17 cellular contexts compared by ENCODE assay signal in the genomic region with DNA sequence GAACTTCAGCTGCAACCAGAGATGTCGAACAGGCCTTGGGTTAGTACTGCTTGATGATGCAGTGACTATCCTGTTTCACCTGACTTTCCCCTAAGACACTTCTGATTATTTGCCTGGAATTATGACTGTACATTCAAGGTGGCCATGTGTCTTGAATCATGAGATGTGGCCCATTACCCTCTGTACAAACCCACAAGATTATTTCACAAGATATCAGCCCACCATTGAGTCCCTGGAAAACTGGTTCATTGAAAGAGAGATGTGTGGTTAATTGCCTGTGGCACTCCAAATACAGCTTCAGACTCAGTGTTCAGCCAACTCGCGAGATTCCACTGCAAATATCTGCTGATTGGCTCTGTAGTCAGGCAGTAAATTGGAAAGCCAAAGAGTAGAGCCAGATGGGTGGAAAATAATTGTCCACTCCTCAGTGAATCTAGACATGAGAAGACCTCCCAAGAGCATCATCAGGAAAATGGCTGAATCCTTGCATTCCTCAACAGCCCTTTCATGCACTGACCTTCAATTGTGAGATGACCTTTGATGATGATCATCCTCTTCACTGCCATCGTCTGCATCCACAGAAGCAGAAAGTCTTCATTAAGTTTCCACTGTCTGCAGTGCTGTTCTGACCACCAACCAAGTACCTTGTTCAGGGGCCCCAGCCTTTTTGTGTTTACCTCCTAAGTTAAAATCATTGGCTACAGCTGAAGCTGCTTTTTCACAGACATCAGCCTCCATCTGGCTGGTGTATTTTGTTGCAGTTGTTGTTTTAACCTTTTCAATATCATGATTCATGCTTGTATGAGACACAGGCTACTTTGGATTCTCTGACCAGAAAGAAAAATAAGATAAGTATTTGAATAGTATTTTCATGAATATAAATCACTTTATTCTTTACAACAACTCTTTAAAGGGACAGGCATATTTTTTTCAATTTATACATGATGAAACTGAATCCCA.
DNase-seq lines count a peak whose midpoint lies in the region; ATAC-seq and TF ChIP-seq lines count a peak whose summit lies in the region.
"Had no signal": no experiment of that assay in that cellular context is flagged by ENCODE, and none has a peak within 500 bp of the region (broad histone marks: within the 10 kb centered on the region; RNA-seq: fewer than 3 reads in every experiment).

No MANE protein-coding gene starts in this region.

- H3K36me3 ChIP-seq in fibroblast of lung (ENCODE audit: control insufficient read depth, insufficient read depth, low read length), result no peaks in the 10 kb centered on the region
- H3K36me3 ChIP-seq: heart left ventricle had no signal

- H3K4me3 ChIP-seq in fibroblast of lung (replicated peaks in 1 of 4; ENCODE audit: control extremely low read depth in 1 of 4, insufficient read depth in 1 of 4, low read depth in 3 of 4, low read length in 4 of 4) (no peak overlapping the region), skeletal muscle cell (ENCODE audit: low read depth, low read length) (no peak overlapping the region)
- H3K4me3 ChIP-seq: heart left ventricle had no signal

- H2AFZ ChIP-seq in fibroblast of lung (ENCODE audit: low read length), result no peak overlapping the region

- no peak for TF ChIP-seq POLR2A in GM18505 (IDR thresholded peaks at IDR 0.05; ENCODE audit: borderline replicate concordance, extremely low read depth, insufficient read depth, insufficient read length)

- H3K36me3 Mint-ChIP-seq in WTC11, result no peaks in the 10 kb centered on the region
- H3K36me3 Mint-ChIP-seq: CD4-positive, alpha-beta memory T cell had no signal

- no peak overlapping the region for H3K27ac ChIP-seq in fibroblast of lung (ENCODE audit: insufficient read depth, low read length)
- H3K27ac ChIP-seq: heart left ventricle, HL-60 had no signal

- no peak overlapping the region for H3K4me2 ChIP-seq in fibroblast of lung (ENCODE audit: extremely low read depth, insufficient read depth, low read length)

- ATAC-seq in GM21360 (IDR thresholded peaks at IDR 0.05; ENCODE audit: unreplicated experiment) (no peak), WTC11 (no peak), GM18505 (IDR thresholded peaks at IDR 0.05; ENCODE audit: unreplicated experiment) (no peak)
- ATAC-seq: stimulated activated naive CD8-positive, alpha-beta T cell treated with anti-CD3 and anti-CD28 coated beads, Interleukin-15, amount 100 ng/mL, for 72 hours had no signal

- H3K4me1 Mint-ChIP-seq in WTC11, result peaks cover 8% of the 10 kb centered on the region; the same call in 1 of the 2 replicates
- H3K4me1 Mint-ChIP-seq: CD4-positive, alpha-beta memory T cell; stimulated activated naive CD8-positive, alpha-beta T cell treated with anti-CD3 and anti-CD28 coated beads, Interleukin-15, amount 100 ng/mL, for 72 hours had no signal

- in situ Hi-C loops in SK-MEL-5 (cut with HindIII; ENCODE audit: low pct_unique_long_range_greater_than_20kb, low sequenced_read_pairs), result no loop called here

- no peaks in the 10 kb centered on the region for H3K9me3 Mint-ChIP-seq in WTC11
- H3K9me3 Mint-ChIP-seq: activated naive CD4-positive, alpha-beta T cell treated with anti-CD3 and anti-CD28 coated beads for 36 hours; CD4-positive, alpha-beta memory T cell; stimulated activated naive CD8-positive, alpha-beta T cell treated with anti-CD3 and anti-CD28 coated beads, Interleukin-15, amount 100 ng/mL, for 72 hours had no signal

- H3K4me3 Mint-ChIP-seq in WTC11, result no peak overlapping the region
- H3K4me3 Mint-ChIP-seq: activated naive CD4-positive, alpha-beta T cell treated with anti-CD3 and anti-CD28 coated beads for 36 hours; CD4-positive, alpha-beta memory T cell; stimulated activated naive CD8-positive, alpha-beta T cell treated with anti-CD3 and anti-CD28 coated beads, Interleukin-15, amount 100 ng/mL, for 72 hours had no signal

- no peaks in the 10 kb centered on the region for H4K20me1 ChIP-seq in fibroblast of lung (ENCODE audit: control insufficient read depth, extremely low read depth, insufficient read depth, low read length)

- DNase-seq in ELR (ENCODE audit: low read depth), result peak; percentile 36
- DNase-seq in SK-MEL-5 (ENCODE audit: low read depth, low spot score), result peak; percentile 57
- peak; percentile 70 to 84 for DNase-seq in fibroblast of lung (ENCODE audit: low read depth in 2 of 2)
- DNase-seq in skeletal muscle cell (ENCODE audit: low read depth), result peak; percentile 58
- no peak for DNase-seq in WTC11 (ENCODE audit: low spot score)
- DNase-seq in NCI-H526 (lab: John Stamatoyannopoulos, UW), result no peak
- DNase-seq: activated CD4-positive, alpha-beta T cell treated with anti-CD3 and anti-CD28 coated beads for 1 hour; activated naive CD4-positive, alpha-beta T cell treated with anti-CD3 and anti-CD28 coated beads for 36 hours; CD4-positive, alpha-beta memory T cell; central memory CD4-positive, alpha-beta T cell; heart left ventricle; NCI-H1930; posterior cingulate gyrus; stimulated activated naive CD8-positive, alpha-beta T cell treated with anti-CD3 and anti-CD28 coated beads, Interleukin-15, amount 100 ng/mL, for 72 hours had no signal

- CTCF ChIA-PET in WTC11 (lab: Charles Lee), result interaction anchor here (0.9 to 7.4 kb wide), 6 partner anchors 34 to 250 kb away, joined by 3 to 137 read pairs (median 4); a partner anchor contains a TSS

- H3K79me2 ChIP-seq in fibroblast of lung (ENCODE audit: control insufficient read depth, insufficient read depth, low read length), result no peaks in the 10 kb centered on the region

- H3K27me3 ChIP-seq in fibroblast of lung (ENCODE audit: control insufficient read depth, insufficient read depth, low read length), result no peaks in the 10 kb centered on the region

- no peaks in the 10 kb centered on the region for H3K27me3 Mint-ChIP-seq in WTC11 (ENCODE audit: low read depth)

- no peaks in the 10 kb centered on the region for H3K9me3 ChIP-seq in fibroblast of lung (ENCODE audit: control insufficient read depth, insufficient read depth, low read depth, low read length)
- H3K9me3 ChIP-seq: heart left ventricle had no signal

- TF ChIP-seq CTCF in fibroblast of lung (conservative IDR thresholded peaks at IDR 0.05 in 1 of 2, IDR thresholded peaks at IDR 0.05 in 1 of 2; ENCODE audit: low read depth in 1 of 2, low read length in 2 of 2) (no peak), WTC11 (IDR thresholded peaks at IDR 0.05) (no peak)

- H3K9ac ChIP-seq in fibroblast of lung (ENCODE audit: insufficient read depth, low read length), result no peak overlapping the region

- POLR2A ChIA-PET in WTC11 (lab: Charles Lee), result no interaction called here

- H3K27ac Mint-ChIP-seq in WTC11, result no peak overlapping the region
- H3K27ac Mint-ChIP-seq: activated naive CD4-positive, alpha-beta T cell treated with anti-CD3 and anti-CD28 coated beads for 36 hours; CD4-positive, alpha-beta memory T cell; stimulated activated naive CD8-positive, alpha-beta T cell treated with anti-CD3 and anti-CD28 coated beads, Interleukin-15, amount 100 ng/mL, for 72 hours had no signal

- peaks cover 4% of the 10 kb centered on the region for H3K4me1 ChIP-seq in fibroblast of lung (ENCODE audit: control insufficient read depth, extremely low read depth, insufficient read depth, low read length)
- H3K4me1 ChIP-seq: heart left ventricle had no signal

TF ChIP-seq in WTC11, 78 proteins besides CTCF, POLR2A, EP300 and RAD21 (continues in another document):
- TF ChIP-seq GRHL2 (CRISPR knock-in tag; IDR thresholded peaks at IDR 0.05; ENCODE audit: insufficient replicate concordance, severe bottlenecking) (no peak), NR3C1 (CRISPR knock-in tag; conservative IDR thresholded peaks at IDR 0.05; ENCODE audit: low read depth) (no peak), MYBL2 (CRISPR knock-in tag; IDR thresholded peaks at IDR 0.05) (no peak), NFYB (CRISPR knock-in tag; conservative IDR thresholded peaks at IDR 0.05; ENCODE audit: low read depth) (no peak)
- TF ChIP-seq, protein P1, sequence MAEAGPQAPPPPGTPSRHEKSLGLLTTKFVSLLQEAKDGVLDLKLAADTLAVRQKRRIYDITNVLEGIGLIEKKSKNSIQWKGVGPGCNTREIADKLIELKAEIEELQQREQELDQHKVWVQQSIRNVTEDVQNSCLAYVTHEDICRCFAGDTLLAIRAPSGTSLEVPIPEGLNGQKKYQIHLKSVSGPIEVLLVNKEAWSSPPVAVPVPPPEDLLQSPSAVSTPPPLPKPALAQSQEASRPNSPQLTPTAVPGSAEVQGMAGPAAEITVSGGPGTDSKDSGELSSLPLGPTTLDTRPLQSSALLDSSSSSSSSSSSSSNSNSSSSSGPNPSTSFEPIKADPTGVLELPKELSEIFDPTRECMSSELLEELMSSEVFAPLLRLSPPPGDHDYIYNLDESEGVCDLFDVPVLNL (CRISPR knock-in tag; IDR thresholded peaks at IDR 0.05; ENCODE audit: borderline replicate concordance, low read depth), result no peak
- TF ChIP-seq, protein P2, sequence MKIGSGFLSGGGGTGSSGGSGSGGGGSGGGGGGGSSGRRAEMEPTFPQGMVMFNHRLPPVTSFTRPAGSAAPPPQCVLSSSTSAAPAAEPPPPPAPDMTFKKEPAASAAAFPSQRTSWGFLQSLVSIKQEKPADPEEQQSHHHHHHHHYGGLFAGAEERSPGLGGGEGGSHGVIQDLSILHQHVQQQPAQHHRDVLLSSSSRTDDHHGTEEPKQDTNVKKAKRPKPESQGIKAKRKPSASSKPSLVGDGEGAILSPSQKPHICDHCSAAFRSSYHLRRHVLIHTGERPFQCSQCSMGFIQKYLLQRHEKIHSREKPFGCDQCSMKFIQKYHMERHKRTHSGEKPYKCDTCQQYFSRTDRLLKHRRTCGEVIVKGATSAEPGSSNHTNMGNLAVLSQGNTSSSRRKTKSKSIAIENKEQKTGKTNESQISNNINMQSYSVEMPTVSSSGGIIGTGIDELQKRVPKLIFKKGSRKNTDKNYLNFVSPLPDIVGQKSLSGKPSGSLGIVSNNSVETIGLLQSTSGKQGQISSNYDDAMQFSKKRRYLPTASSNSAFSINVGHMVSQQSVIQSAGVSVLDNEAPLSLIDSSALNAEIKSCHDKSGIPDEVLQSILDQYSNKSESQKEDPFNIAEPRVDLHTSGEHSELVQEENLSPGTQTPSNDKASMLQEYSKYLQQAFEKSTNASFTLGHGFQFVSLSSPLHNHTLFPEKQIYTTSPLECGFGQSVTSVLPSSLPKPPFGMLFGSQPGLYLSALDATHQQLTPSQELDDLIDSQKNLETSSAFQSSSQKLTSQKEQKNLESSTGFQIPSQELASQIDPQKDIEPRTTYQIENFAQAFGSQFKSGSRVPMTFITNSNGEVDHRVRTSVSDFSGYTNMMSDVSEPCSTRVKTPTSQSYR (CRISPR knock-in tag; IDR thresholded peaks at IDR 0.05), result no peak

Comparison
In these comparisons a context has a peak if more than half of its experiments do, and no peak if none do; other contexts are left out.
1. DNase-seq: peak in ELR (single experiment), SK-MEL-5 (single experiment), fibroblast of lung (2 of 2) and skeletal muscle cell (single experiment); none in WTC11 (single experiment) and NCI-H526 (0 of 2).